Comparison of ENCODE assay signal across 27 cellular contexts in the genomic region with DNA sequence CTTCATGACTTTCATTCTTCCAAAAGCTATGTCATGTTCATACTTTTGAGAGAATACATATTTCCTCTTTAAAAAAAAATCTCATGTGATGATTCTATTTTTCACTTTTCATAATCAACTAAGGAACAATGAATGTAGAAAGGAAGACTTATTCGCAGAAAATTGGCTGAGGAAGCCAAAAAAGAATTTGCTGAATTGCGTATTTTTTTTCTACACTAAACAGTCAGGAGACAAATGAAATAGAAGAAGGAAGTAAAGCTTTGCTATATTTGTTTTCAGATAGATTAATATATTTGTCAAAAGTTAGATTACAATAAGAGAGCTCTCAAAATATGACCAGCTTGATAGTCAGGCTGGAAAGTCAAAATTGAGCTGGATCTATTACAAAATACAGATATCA.
DNase-seq lines count a peak whose midpoint lies in the region; ATAC-seq, FAIRE-seq and TF ChIP-seq lines count a peak whose summit lies in the region.
"Had no signal": no experiment of that assay in that cellular context is flagged by ENCODE, and none has a peak within 500 bp of the region (broad histone marks: within the 10 kb centered on the region; RNA-seq: fewer than 3 reads in every experiment).

No MANE protein-coding gene starts in this region.

- H3K27ac Mint-ChIP-seq in GM23338, result peak overlapping the region; percentile 34; the same call in 1 of the 2 replicates
- no peak overlapping the region for H3K27ac Mint-ChIP-seq in natural killer cell treated with Interleukin-12 subunit alpha and Interleukin-12 subunit beta and Interleukin-15 and Interleukin-18, amount 100 ng/mL, for 72 hours
- H3K27ac Mint-ChIP-seq: CD14-positive monocyte; CD4-positive, alpha-beta memory T cell; CD4-positive, CD25-positive, alpha-beta regulatory T cell; CD8-positive, alpha-beta memory T cell had no signal

- H2AFZ ChIP-seq in GM23338 (no peak overlapping the region), H1 (ENCODE audit: low read length) (no peak overlapping the region)

- no peaks in the 10 kb centered on the region for H3K36me3 Mint-ChIP-seq in GM23338 (ENCODE audit: low read depth)
- H3K36me3 Mint-ChIP-seq in natural killer cell treated with Interleukin-12 subunit alpha and Interleukin-12 subunit beta and Interleukin-15 and Interleukin-18, amount 100 ng/mL, for 72 hours, result no peaks in the 10 kb centered on the region
- H3K36me3 Mint-ChIP-seq: CD14-positive monocyte; CD4-positive, alpha-beta memory T cell; CD4-positive, CD25-positive, alpha-beta regulatory T cell; CD8-positive, alpha-beta memory T cell had no signal

- no peak overlapping the region for H2BK12ac ChIP-seq in H1 (ENCODE audit: low read depth, low read length)

- no peak overlapping the region for H3K18ac ChIP-seq in H1 (ENCODE audit: extremely low read depth, low read length)

- no peaks in the 10 kb centered on the region for H3K9me3 Mint-ChIP-seq in GM23338
- peaks cover 8% of the 10 kb centered on the region for H3K9me3 Mint-ChIP-seq in natural killer cell treated with Interleukin-12 subunit alpha and Interleukin-12 subunit beta and Interleukin-15 and Interleukin-18, amount 100 ng/mL, for 72 hours

- no peak overlapping the region for H4K5ac ChIP-seq in H1 (ENCODE audit: insufficient read length, low read depth, low read length)

- no peaks in the 10 kb centered on the region for H3K27me3 Mint-ChIP-seq in GM23338 (ENCODE audit: insufficient read depth, low read depth, poor library complexity)
- no peaks in the 10 kb centered on the region for H3K27me3 Mint-ChIP-seq in natural killer cell treated with Interleukin-12 subunit alpha and Interleukin-12 subunit beta and Interleukin-15 and Interleukin-18, amount 100 ng/mL, for 72 hours
- H3K27me3 Mint-ChIP-seq: CD4-positive, alpha-beta memory T cell; CD4-positive, CD25-positive, alpha-beta regulatory T cell; CD8-positive, alpha-beta memory T cell had no signal

- no peak overlapping the region for H3K56ac ChIP-seq in H1 (replicated peaks; ENCODE audit: insufficient read length, low read depth, low read length)

- H3K36me3 ChIP-seq in GM23338 (ENCODE audit: insufficient read depth) (no peaks in the 10 kb centered on the region), H1 (ENCODE audit: control insufficient read depth in 2 of 4, insufficient read depth in 4 of 4, low read length in 3 of 4) (no peaks in the 10 kb centered on the region)
- H3K36me3 ChIP-seq: BE2C, BLaER1 had no signal

- no peak overlapping the region for H2BK5ac ChIP-seq in H1 (ENCODE audit: low read depth, low read length)

- H3K79me1 ChIP-seq in H1 (ENCODE audit: low read depth, low read length), result no peaks in the 10 kb centered on the region

- no peak overlapping the region for H3K4me3 ChIP-seq in A549
- H3K4me3 ChIP-seq in GM23338, result no peak overlapping the region
- H3K4me3 ChIP-seq in H1 (ENCODE audit: extremely low read depth in 1 of 4, insufficient read depth in 2 of 4, low read depth in 3 of 4, low read length in 4 of 4), result no peak overlapping the region
- H3K4me3 ChIP-seq: BLaER1, GM12878 had no signal

- no peak overlapping the region for H2BK120ac ChIP-seq in H1 (replicated peaks; ENCODE audit: low read depth, low read length)

- H3K4ac ChIP-seq in H1 (replicated peaks; ENCODE audit: insufficient read length, low read depth, low read length), result no peak overlapping the region

- H3K9me3 ChIP-seq in A549 (no peaks in the 10 kb centered on the region), H1 (ENCODE audit: insufficient read depth in 2 of 2, low read depth in 1 of 2, low read length in 1 of 2) (no peaks in the 10 kb centered on the region)
- H3K9me3 ChIP-seq: BE2C, BLaER1 had no signal

- no peak overlapping the region for H3K9ac ChIP-seq in H1 (replicated peaks in 1 of 4; ENCODE audit: extremely low read depth in 1 of 4, low read depth in 3 of 4, low read length in 3 of 4)
- H3K9ac ChIP-seq: BLaER1 had no signal

- H4K8ac ChIP-seq in H1 (ENCODE audit: extremely low read depth, insufficient read depth, low read length), result no peak overlapping the region

- H3K23me2 ChIP-seq in H1 (ENCODE audit: low read depth, low read length), result no peaks in the 10 kb centered on the region

- H3F3A ChIP-seq in GM23338 (replicated peaks; ENCODE audit: low read depth), result no peaks in the 10 kb centered on the region

- H3K4me3 Mint-ChIP-seq in GM23338, result no peak overlapping the region
- no peak overlapping the region for H3K4me3 Mint-ChIP-seq in natural killer cell treated with Interleukin-12 subunit alpha and Interleukin-12 subunit beta and Interleukin-15 and Interleukin-18, amount 100 ng/mL, for 72 hours
- H3K4me3 Mint-ChIP-seq: CD14-positive monocyte; CD4-positive, alpha-beta memory T cell; CD4-positive, CD25-positive, alpha-beta regulatory T cell; CD8-positive, alpha-beta memory T cell had no signal

- H4K91ac ChIP-seq in H1 (replicated peaks; ENCODE audit: insufficient read length, low read length), result no peak overlapping the region

- CTCF ChIA-PET in A549 (lab: Yijun Ruan, JAX) (no interaction called here), H1 (lab: Charles Lee; ENCODE audit: partially characterized antibody) (interaction anchor here (1.2 to 1.3 kb wide), 2 partner anchors 14 to 31 kb away, joined by 3 read pairs; no protein-coding TSS in a partner anchor)

- 64% methylated on average over 2 of the region's 2 CpGs for WGBS in A549 (ENCODE audit: missing lambda C conversion rate)
- 100% methylated on average over 2 of the region's 2 CpGs; no CpG with 5 or more reads in 1 of the 2 experiments for WGBS in H1 (ENCODE audit: extremely low coverage in 1 of 2, insufficient coverage in 1 of 2, insufficient read length in 1 of 2, insufficient replicate concordance in 2 of 2, low coverage in 1 of 2, low lambda C conversion rate in 2 of 2, missing lambda C conversion rate in 1 of 2), 2 experiments

- no peaks in the 10 kb centered on the region for H3K9me2 ChIP-seq in GM23338 (ENCODE audit: insufficient read depth)

- H4K20me1 ChIP-seq in GM23338 (replicated peaks; ENCODE audit: insufficient read depth) (no peaks in the 10 kb centered on the region), H1 (replicated peaks in 1 of 2; ENCODE audit: control insufficient read depth in 1 of 2, insufficient read depth in 2 of 2, low read length in 2 of 2) (no peaks in the 10 kb centered on the region)
- H4K20me1 ChIP-seq: BLaER1 had no signal

- H3K27me3 ChIP-seq in GM23338 (ENCODE audit: insufficient read depth), result no peaks in the 10 kb centered on the region
- no peaks in the 10 kb centered on the region for H3K27me3 ChIP-seq in H1 (replicated peaks in 1 of 4; ENCODE audit: control insufficient read depth in 3 of 4, extremely low read depth in 1 of 4, insufficient read depth in 3 of 4, low read length in 3 of 4)
- H3K27me3 ChIP-seq: BE2C, BLaER1 had no signal

- no peak overlapping the region for H3K23ac ChIP-seq in H1 (ENCODE audit: insufficient read length)

- ATAC-seq in A549, result no peak
- ATAC-seq in GM23338, result no peak
- no peak for ATAC-seq in natural killer cell treated with Interleukin-12 subunit alpha and Interleukin-12 subunit beta and Interleukin-15 and Interleukin-18, amount 100 ng/mL, for 72 hours
- ATAC-seq: GM12878 had no signal

- TF ChIP-seq EP300 in A549 (IDR thresholded peaks at IDR 0.05) (no peak), H1 (IDR thresholded peaks at IDR 0.05; ENCODE audit: borderline replicate concordance in 1 of 2, low read depth in 2 of 2, low read length in 2 of 2) (no peak)

- no peak for TF ChIP-seq CTCF in A549 (IDR thresholded peaks at IDR 0.05)
- TF ChIP-seq CTCF in GM23338 (conservative IDR thresholded peaks at IDR 0.05; ENCODE audit: low read depth in 2 of 2), result no peak
- no peak for TF ChIP-seq CTCF in H1 (IDR thresholded peaks at IDR 0.05; ENCODE audit: control extremely low read depth in 1 of 3, insufficient read depth in 1 of 3, low read depth in 1 of 3, low read length in 3 of 3)

- DNase-seq in A549 (ENCODE audit: low read depth in 1 of 2, low spot score in 1 of 2) (no peak), GM23338 (ENCODE audit: low spot score) (no peak), RPMI8226 (peak; percentile 26), H1 (ENCODE audit: low read depth in 1 of 2, low spot score in 2 of 2) (no peak), NCI-H1694 treated with DMSO at 0.1 percent for 48 hours (lab: John Stamatoyannopoulos, UW) (no peak), 8988T (no peak), hypothalamus (lab: John Stamatoyannopoulos, UW) (no peak)
- no peak for DNase-seq in natural killer cell treated with Interleukin-12 subunit alpha and Interleukin-12 subunit beta and Interleukin-15 and Interleukin-18, amount 100 ng/mL, for 72 hours (ENCODE audit: low spot score)
- DNase-seq: ACHN; BE2C; C1 segment of cervical spinal cord; CD4-positive, alpha-beta memory T cell; CD4-positive, CD25-positive, alpha-beta regulatory T cell; CD8-positive, alpha-beta memory T cell; COR-L47; DMS 273 treated with DMSO at 0.1 percent for 48 hours; DMS153; DMS53; DMS79; DND-41; EL; GDM1 had no signal

- no peak overlapping the region for H2BK15ac ChIP-seq in H1 (ENCODE audit: low read length)

- TF ChIP-seq POLR2A in A549 (IDR thresholded peaks at IDR 0.05; ENCODE audit: low read length), result no peak
- no peak for TF ChIP-seq POLR2A in H1 (IDR thresholded peaks at IDR 0.05; ENCODE audit: control extremely low read depth in 1 of 2, low read depth in 2 of 2, low read length in 2 of 2)

- H3K27ac ChIP-seq in A549 (no peak overlapping the region), GM23338 (ENCODE audit: low read depth) (no peak overlapping the region), H1 (ENCODE audit: low read depth, low read length) (no peak overlapping the region)
- H3K27ac ChIP-seq: BLaER1 had no signal

- H3K4me1 ChIP-seq in A549 (no peaks in the 10 kb centered on the region), GM23338 (ENCODE audit: insufficient read depth) (peaks cover 30% of the 10 kb centered on the region), H1 (replicated peaks in 1 of 4; ENCODE audit: control insufficient read depth in 3 of 4, insufficient read depth in 4 of 4, low read length in 3 of 4) (0 out of 7 replicates have a peak, but pooled peaks cover 0 to 2% (median 0%) of the 10 kb centered on the region in 4 experiments)
- H3K4me1 ChIP-seq: BE2C, BLaER1 had no signal

- no peak overlapping the region for H3K14ac ChIP-seq in H1 (ENCODE audit: insufficient read length)

- H3K79me2 ChIP-seq in GM23338 (replicated peaks; ENCODE audit: insufficient read depth) (no peaks in the 10 kb centered on the region), H1 (ENCODE audit: control insufficient read depth in 1 of 2, insufficient read depth in 2 of 2, low read length in 2 of 2) (no peaks in the 10 kb centered on the region)

- no peak overlapping the region for H3K4me2 ChIP-seq in A549
- H3K4me2 ChIP-seq in GM23338, result no peak overlapping the region
- no peak overlapping the region for H3K4me2 ChIP-seq in H1 (ENCODE audit: insufficient read depth in 1 of 2, low read depth in 2 of 2, low read length in 2 of 2)
- H3K4me2 ChIP-seq: BLaER1 had no signal

- POLR2A ChIA-PET in A549 (lab: Yijun Ruan, JAX) (no interaction called here), H1 (lab: Charles Lee; ENCODE audit: partially characterized antibody) (no interaction called here)

- peaks cover 25% of the 10 kb centered on the region for H3K4me1 Mint-ChIP-seq in GM23338
- no peaks in the 10 kb centered on the region for H3K4me1 Mint-ChIP-seq in natural killer cell treated with Interleukin-12 subunit alpha and Interleukin-12 subunit beta and Interleukin-15 and Interleukin-18, amount 100 ng/mL, for 72 hours (ENCODE audit: low read depth in 2 of 2)
- H3K4me1 Mint-ChIP-seq: CD14-positive monocyte; CD4-positive, alpha-beta memory T cell; CD4-positive, CD25-positive, alpha-beta regulatory T cell; CD8-positive, alpha-beta memory T cell had no signal

- TF ChIP-seq RAD21 in A549 (conservative IDR thresholded peaks at IDR 0.05 in 1 of 2, IDR thresholded peaks at IDR 0.05 in 1 of 2) (no peak), H1 (IDR thresholded peaks at IDR 0.05 in 1 of 2, conservative IDR thresholded peaks at IDR 0.05 in 1 of 2; ENCODE audit: low read depth in 2 of 2, low read length in 2 of 2) (no peak)

- H2AK5ac ChIP-seq in H1 (ENCODE audit: low read depth, low read length), result no peak overlapping the region

- FAIRE-seq in A549 (lab: Jason Lieb, UNC) (no peak), H1 (lab: Jason Lieb, UNC) (no peak)
- FAIRE-seq: GM12878, GM12892, GM18507 had no signal

- H2BK20ac ChIP-seq in H1 (ENCODE audit: low read length), result no peak overlapping the region
